11 cellular contexts compared by ENCODE assay signal in the genomic region with DNA sequence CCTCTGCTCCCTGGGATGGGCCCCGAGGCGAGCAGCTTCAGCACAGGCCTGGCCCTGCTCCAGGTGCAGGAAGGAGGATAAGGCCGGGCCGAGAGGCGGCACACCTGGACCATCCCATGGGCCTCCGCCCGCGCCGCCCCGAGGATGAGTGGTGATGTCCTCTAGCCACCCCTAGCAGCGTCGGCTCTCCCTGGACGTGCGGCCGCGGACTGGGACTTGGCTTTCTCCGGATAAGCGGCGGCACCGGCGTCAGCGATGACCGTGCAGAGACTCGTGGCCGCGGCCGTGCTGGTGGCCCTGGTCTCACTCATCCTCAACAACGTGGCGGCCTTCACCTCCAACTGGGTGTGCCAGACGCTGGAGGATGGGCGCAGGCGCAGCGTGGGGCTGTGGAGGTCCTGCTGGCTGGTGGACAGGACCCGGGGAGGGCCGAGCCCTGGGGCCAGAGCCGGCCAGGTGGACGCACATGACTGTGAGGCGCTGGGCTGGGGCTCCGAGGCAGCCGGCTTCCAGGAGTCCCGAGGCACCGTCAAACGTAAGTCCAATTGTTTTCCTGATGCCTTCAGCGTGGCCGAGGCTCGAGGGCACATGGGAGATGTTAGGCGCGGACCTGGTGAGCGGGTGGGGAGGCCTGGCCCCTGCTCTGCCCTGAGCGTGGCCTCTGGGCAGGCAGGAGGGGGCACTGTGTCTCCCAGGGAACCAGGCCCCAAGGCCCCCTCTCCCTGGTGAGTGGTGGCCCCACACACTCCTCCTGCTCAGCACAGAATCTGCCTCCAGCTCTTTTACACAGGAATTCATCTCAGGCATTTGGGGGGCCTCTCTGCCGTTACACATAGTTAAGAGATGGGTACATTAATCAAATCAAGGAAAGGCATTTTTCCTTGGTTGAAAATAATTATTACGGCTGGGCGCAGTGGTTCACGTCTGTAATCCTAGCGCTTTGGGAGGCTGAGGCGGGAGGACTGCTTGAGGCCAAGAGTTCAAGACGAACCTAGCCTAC. TPM values are rescaled to one million over a fixed set of nuclear protein-coding genes. Genes with fewer than 3 reads are reported as not detected.
DNase-seq lines count a peak whose midpoint lies in the region; ATAC-seq and TF ChIP-seq lines count a peak whose summit lies in the region.
"Had no signal": no experiment of that assay in that cellular context is flagged by ENCODE, and none has a peak within 500 bp of the region (broad histone marks: within the 10 kb centered on the region; RNA-seq: fewer than 3 reads in every experiment).

No MANE protein-coding gene starts in this region.

- H3K27me3 Mint-ChIP-seq in nephron (ENCODE audit: low read depth): no peaks in the 10 kb centered on the region

- H3K36me3 ChIP-seq in ACC112 (ENCODE audit: insufficient read depth, low read length) (no peaks in the 10 kb centered on the region), NT2/D1 (ENCODE audit: insufficient read depth, insufficient read length, low read length) (no peaks in the 10 kb centered on the region)

- H3K4me1 ChIP-seq in ACC112 (ENCODE audit: control insufficient read depth, insufficient read depth, low read length, unreplicated experiment) (peaks cover 23% of the 10 kb centered on the region), NT2/D1 (ENCODE audit: insufficient read depth, insufficient read length) (peaks cover 14% of the 10 kb centered on the region)

- TF ChIP-seq CTCF in dorsolateral prefrontal cortex (IDR thresholded peaks at IDR 0.05 in 54 of 56, conservative IDR thresholded peaks at IDR 0.05 in 2 of 56; ENCODE audit: low read depth in 1 of 56, partially characterized antibody in 56 of 56) (no peak), nephron (IDR thresholded peaks at IDR 0.05; ENCODE audit: unreplicated experiment in 3 of 3) (no peak)

- no peaks in the 10 kb centered on the region for H3K9me3 ChIP-seq in NT2/D1 (ENCODE audit: insufficient read depth, low read length)

- H3K27ac ChIP-seq in ACC112 (ENCODE audit: low read depth, low read length) (peak overlapping the region; percentile 19; the same call in 1 of the 2 replicates), dorsolateral prefrontal cortex (peak overlapping the region in 46 of 59 donors; percentile 10 to 83 (median 62))
- H3K27ac ChIP-seq: epithelial cell of prostate had no signal

- DNase-seq in NT2/D1 (ENCODE audit: low read depth, low spot score): no peak
- no peak for DNase-seq in dorsolateral prefrontal cortex
- DNase-seq in kidney tubule cell (ENCODE audit: low spot score): no peak
- DNase-seq: GDM1 had no signal

- peaks cover 33% of the 10 kb centered on the region for H3K79me2 ChIP-seq in ACC112 (ENCODE audit: control insufficient read depth, insufficient read depth, low read length, unreplicated experiment)

- H3K4me1 Mint-ChIP-seq in nephron: peaks cover 40% of the 10 kb centered on the region

- peak overlapping the region; percentile 98 to 99 (median 98) for H3K27ac Mint-ChIP-seq in nephron

- peak overlapping the region; percentile 36 for H3K9ac ChIP-seq in NT2/D1 (ENCODE audit: insufficient read length, low read depth)

- peaks cover 11% of the 10 kb centered on the region for H3K36me3 Mint-ChIP-seq in nephron (ENCODE audit: low read depth)

- intact Hi-C loops in dorsolateral prefrontal cortex (cut with DNase I): no loop called here

- peak overlapping the region; percentile 95 for H3K4me3 ChIP-seq in ACC112 (ENCODE audit: low read depth, low read length)
- no peak overlapping the region for H3K4me3 ChIP-seq in NT2/D1 (ENCODE audit: insufficient read length, low read depth)
- peak overlapping the region in 58 of 59 donors; percentile 10 to 67 (median 48) for H3K4me3 ChIP-seq in dorsolateral prefrontal cortex

- H3K27me3 ChIP-seq in ACC112 (ENCODE audit: insufficient read depth, low read length) (no peaks in the 10 kb centered on the region), NT2/D1 (ENCODE audit: insufficient read depth, insufficient read length) (no peaks in the 10 kb centered on the region), dorsolateral prefrontal cortex (no peaks in the 10 kb centered on the region)

- H2AFZ ChIP-seq in ACC112 (ENCODE audit: low read length, unreplicated experiment): peak overlapping the region; percentile 76

- H3K4me3 Mint-ChIP-seq in nephron: peak overlapping the region; percentile 80 to 90 (median 87)

- H3K9me3 Mint-ChIP-seq in nephron: no peaks in the 10 kb centered on the region

- no peak for ATAC-seq in HG03469 (IDR thresholded peaks at IDR 0.05; ENCODE audit: unreplicated experiment)
- ATAC-seq in GM21367 (IDR thresholded peaks at IDR 0.05; ENCODE audit: unreplicated experiment): no peak
- ATAC-seq in GM18868 (IDR thresholded peaks at IDR 0.05; ENCODE audit: unreplicated experiment): no peak
- ATAC-seq: Panc1 had no signal

RNA-seq across cellular contexts. Expression of a gene that starts 0.9 kb away (rescaled TPM):
- total RNA-seq in dorsolateral prefrontal cortex: 10 to 100 TPM in 14 of 120 experiments, 1 to 10 TPM in 106; 2.6 to 24.9 (median 7.0) TPM

RNA-seq across cellular contexts. Expression of a gene that starts 41.2 kb away (rescaled TPM):
- total RNA-seq in dorsolateral prefrontal cortex: 10 to 100 TPM; 21.6 to 46.8 (median 31.5) TPM

RNA-seq across cellular contexts. Expression of a gene that starts 45.6 kb away (rescaled TPM):
- total RNA-seq in dorsolateral prefrontal cortex: under 1 TPM in 21 of 120 experiments, not detected in 99; 0.29 to 0.85 (median 0.53) TPM

RNA-seq across cellular contexts. Expression of a gene that starts 59.5 kb away (rescaled TPM):
- total RNA-seq in dorsolateral prefrontal cortex: 100 to 1,000 TPM in 99 of 120 experiments, 10 to 100 TPM in 21; 75.5 to 169 (median 114) TPM
